9 cellular contexts compared by ENCODE assay signal in genomic region chr13:80338781-80339577, GRCh38. TPM values are rescaled to one million over a fixed set of nuclear protein-coding genes. Genes with fewer than 3 reads are reported as not detected.
DNase-seq lines count a peak whose midpoint lies in the region; ATAC-seq, FAIRE-seq and TF ChIP-seq lines count a peak whose summit lies in the region.
"Had no signal": no experiment of that assay in that cellular context is flagged by ENCODE, and none has a peak within 500 bp of the region (broad histone marks: within the 10 kb centered on the region; RNA-seq: fewer than 3 reads in every experiment).

No MANE protein-coding gene starts in this region.

- in situ Hi-C loops in GM13976 (cut with MboI; ENCODE audit: low sequenced_read_pairs, unreplicated experiment): loop anchor here (25.0 kb wide), 1 partner anchor 673 kb away; no protein-coding TSS in a partner anchor

- peaks cover 4 to 48% of the 10 kb centered on the region in 2 donors for H3K4me1 ChIP-seq in adrenal gland (replicated peaks in 1 of 2)
- H3K4me1 ChIP-seq in pancreas: peaks cover 0 to 11% (median 0%) of the 10 kb centered on the region in 3 donors

- no peaks in the 10 kb centered on the region for H3K36me3 Mint-ChIP-seq in activated T-helper 17 cell treated with anti-CD3 and anti-CD28 coated beads, Interleukin-2, amount 50 U/mL, for 72 hours (ENCODE audit: low read depth)
- H3K36me3 Mint-ChIP-seq: IgD-negative memory B cell had no signal

- H3K27me3 ChIP-seq in adrenal gland: no peaks in the 10 kb centered on the region
- H3K27me3 ChIP-seq in pancreas: no peaks in the 10 kb centered on the region

- H3K27ac ChIP-seq in adrenal gland (peak overlapping the region in 4 of 5 donors; percentile 93 to 99 (median 97)), pancreas (peak overlapping the region; percentile 90 to 99 (median 96))

- H3K27me3 Mint-ChIP-seq in activated T-helper 17 cell treated with anti-CD3 and anti-CD28 coated beads, Interleukin-2, amount 50 U/mL, for 72 hours: peaks cover 32% of the 10 kb centered on the region

- no peak for FAIRE-seq in pancreas (lab: Jason Lieb, UNC)

- H3K4me3 ChIP-seq in adrenal gland (peak overlapping the region; percentile 72 to 95 (median 74)), pancreas (peak overlapping the region; percentile 63 to 90 (median 84))

- 0 to 2% (median 0%) methylated on average over 32 to 40 of the region's 40 CpGs for WGBS in adrenal gland, 4 donors
- 0% methylated on average over 40 of the region's 40 CpGs for WGBS in pancreas, 2 donors

- peaks cover 3% of the 10 kb centered on the region for H3K4me1 Mint-ChIP-seq in activated T-helper 17 cell treated with anti-CD3 and anti-CD28 coated beads, Interleukin-2, amount 50 U/mL, for 72 hours

- no peaks in the 10 kb centered on the region for H3K9me3 Mint-ChIP-seq in activated T-helper 17 cell treated with anti-CD3 and anti-CD28 coated beads, Interleukin-2, amount 50 U/mL, for 72 hours
- H3K9me3 Mint-ChIP-seq: IgD-negative memory B cell had no signal

- TF ChIP-seq CTCF in GM13976 (IDR thresholded peaks at IDR 0.05; ENCODE audit: borderline replicate concordance, control extremely low read depth, extremely low read depth, insufficient read depth, missing control alignments) (no peak), adrenal gland (IDR thresholded peaks at IDR 0.05) (peak in 5 of 6 experiments; percentile 10 to 29 (median 19)), pancreas (IDR thresholded peaks at IDR 0.05) (no peak)

- ATAC-seq in left ventricle myocardium superior: peak; percentile 46
- peak; percentile 33 to 44 (median 36) for ATAC-seq in pancreas
- no peak for ATAC-seq in GM18858 (IDR thresholded peaks at IDR 0.05; ENCODE audit: unreplicated experiment)
- ATAC-seq in activated T-helper 17 cell treated with anti-CD3 and anti-CD28 coated beads, Interleukin-2, amount 50 U/mL, for 72 hours (replicated peaks): no peak

- intact Hi-C loops in adrenal gland (cut with DNase I) (no loop called here), left ventricle myocardium superior (cut with micrococcal nuclease) (loop anchor here (5.0 to 10.0 kb wide), 2 partner anchors 207 to 664 kb away; no protein-coding TSS in a partner anchor), pancreas (cut with DNase I) (no loop called here)

- peak in 1 of 2 donors; percentile 79 for TF ChIP-seq POLR2A in adrenal gland (IDR thresholded peaks at IDR 0.05)

- peak; percentile 62 for DNase-seq in AG08395 (ENCODE audit: low spot score)
- DNase-seq in GM13976 (ENCODE audit: low spot score): peak; percentile 61
- DNase-seq in NCI-H1092 (lab: John Stamatoyannopoulos, UW): peak; percentile 37
- peak; percentile 71 to 85 (median 79) for DNase-seq in adrenal gland
- peak; percentile 85 for DNase-seq in left ventricle myocardium superior
- DNase-seq in pancreas: peak; percentile 62 to 87 (median 70)

- H3K9me3 ChIP-seq in adrenal gland (replicated peaks in 1 of 3): no peaks in the 10 kb centered on the region
- no peaks in the 10 kb centered on the region for H3K9me3 ChIP-seq in pancreas

- no peak overlapping the region for H3K27ac Mint-ChIP-seq in activated T-helper 17 cell treated with anti-CD3 and anti-CD28 coated beads, Interleukin-2, amount 50 U/mL, for 72 hours
- H3K27ac Mint-ChIP-seq: IgD-negative memory B cell had no signal

- no peak overlapping the region for H3K4me3 Mint-ChIP-seq in activated T-helper 17 cell treated with anti-CD3 and anti-CD28 coated beads, Interleukin-2, amount 50 U/mL, for 72 hours
- H3K4me3 Mint-ChIP-seq: IgD-negative memory B cell had no signal

- H3K36me3 ChIP-seq in adrenal gland (replicated peaks in 1 of 2) (peaks cover 0 to 11% of the 10 kb centered on the region in 2 donors), pancreas (peaks cover 0 to 10% (median 4%) of the 10 kb centered on the region in 3 donors)

RNA-seq across cellular contexts. Expression of gene SPRY2, which starts 1.9 kb away (rescaled TPM):
- 10 to 100 TPM; 10.9 to 36.7 (median 26.1) TPM for total RNA-seq in adrenal gland
- polyA plus RNA-seq in adrenal gland: 10 to 100 TPM; 14.6 to 20.2 (median 15.4) TPM
- 37.6 TPM for total RNA-seq in left ventricle myocardium superior
- total RNA-seq in pancreas: 10 to 100 TPM; 10.7 to 18.8 (median 14.4) TPM
- 10 to 100 TPM; 11.4 to 15.6 TPM for polyA plus RNA-seq in pancreas
- total RNA-seq in activated T-helper 17 cell treated with anti-CD3 and anti-CD28 coated beads, Interleukin-2, amount 50 U/mL, for 72 hours: not detected
- polyA plus RNA-seq: IgD-negative memory B cell had no signal

Comparison
In these comparisons a context has a peak if more than half of its experiments do, and no peak if none do; other contexts are left out.
1. CTCF ChIP-seq: peak in adrenal gland (5 of 6); none in GM13976 (single experiment) and pancreas (0 of 4).
2. ATAC-seq: peak in left ventricle myocardium superior (single experiment) and pancreas (4 of 4); none in GM18858 (single experiment) and activated T-helper 17 cell treated with anti-CD3 and anti-CD28 coated beads, Interleukin-2, amount 50 U/mL, for 72 hours (single experiment).
3. RNA of gene SPRY2, which starts 1.9 kb away (total RNA-seq): 37.6 TPM in left ventricle myocardium superior (single experiment), 10.9 to 36.7 TPM in adrenal gland and 10.7 to 18.8 TPM in pancreas; not detected in activated T-helper 17 cell treated with anti-CD3 and anti-CD28 coated beads, Interleukin-2, amount 50 U/mL, for 72 hours; every median in the first group is over 10 times any median in the second.
4. Peak in every context shown above with its lines, with median percentiles within 50 percentile points of each other: DNase-seq.